15 cellular contexts compared by ENCODE assay signal in genomic region chr22:31348766-31349165, GRCh38.
"Had no signal": no experiment of that assay in that cellular context is flagged by ENCODE, and none has a peak within 500 bp of the region (broad histone marks: within the 10 kb centered on the region; RNA-seq: fewer than 3 reads in every experiment).

No MANE protein-coding gene starts in this region.

- H3K4me3 ChIP-seq: heart left ventricle, left lung, upper lobe of right lung had no signal

- H3K27me3 Mint-ChIP-seq: stimulated activated naive CD8-positive, alpha-beta T cell treated with anti-CD3 and anti-CD28 coated beads, Interleukin-15, Interleukin-2, amounts not matched to agents 100 ng/mL and 50 ng/mL, for 24 hours had no signal

- H3K36me3 ChIP-seq: left lung, upper lobe of right lung had no signal

- H3K9me3 ChIP-seq: heart left ventricle, left lung, upper lobe of right lung had no signal

- ATAC-seq: heart left ventricle, left lung, upper lobe of right lung had no signal

- H3K27ac ChIP-seq: left lung, upper lobe of right lung had no signal

- DNase-seq: activated CD4-positive, alpha-beta T cell treated with anti-CD3 and anti-CD28 coated beads, Interleukin-2, amount 50 U/mL, for 4 hours; activated CD4-positive, CD25-positive, alpha-beta regulatory T cell treated with anti-CD3 and anti-CD28 coated beads, Interleukin-2, amount 50 U/mL, for 72 hours; activated CD8-positive, alpha-beta memory T cell treated with anti-CD3 and anti-CD28 coated beads, Interleukin-2, amount 50 U/mL, for 4 hours; activated naive CD4-positive, alpha-beta T cell; central memory CD4-positive, alpha-beta T cell; cortex of kidney; effector CD8-positive, alpha-beta T cell; foreskin melanocyte; heart left ventricle; left lung; mesenchymal stem cell; retina; stimulated activated CD4-positive, alpha-beta T cell treated with anti-CD3 and anti-CD28 coated beads, Interleukin-4, amount 100 ng/mL, for 1 hour; upper lobe of right lung had no signal

- H3K9me3 Mint-ChIP-seq: stimulated activated naive CD8-positive, alpha-beta T cell treated with anti-CD3 and anti-CD28 coated beads, Interleukin-15, Interleukin-2, amounts not matched to agents 100 ng/mL and 50 ng/mL, for 24 hours had no signal

- H3K27ac Mint-ChIP-seq: stimulated activated naive CD8-positive, alpha-beta T cell treated with anti-CD3 and anti-CD28 coated beads, Interleukin-15, Interleukin-2, amounts not matched to agents 100 ng/mL and 50 ng/mL, for 24 hours had no signal

- H3K4me3 Mint-ChIP-seq: stimulated activated naive CD8-positive, alpha-beta T cell treated with anti-CD3 and anti-CD28 coated beads, Interleukin-15, Interleukin-2, amounts not matched to agents 100 ng/mL and 50 ng/mL, for 24 hours had no signal

- H3K27me3 ChIP-seq: heart left ventricle, left lung, upper lobe of right lung had no signal
